Comparison of ENCODE assay signal across 13 cellular contexts in the genomic region with DNA sequence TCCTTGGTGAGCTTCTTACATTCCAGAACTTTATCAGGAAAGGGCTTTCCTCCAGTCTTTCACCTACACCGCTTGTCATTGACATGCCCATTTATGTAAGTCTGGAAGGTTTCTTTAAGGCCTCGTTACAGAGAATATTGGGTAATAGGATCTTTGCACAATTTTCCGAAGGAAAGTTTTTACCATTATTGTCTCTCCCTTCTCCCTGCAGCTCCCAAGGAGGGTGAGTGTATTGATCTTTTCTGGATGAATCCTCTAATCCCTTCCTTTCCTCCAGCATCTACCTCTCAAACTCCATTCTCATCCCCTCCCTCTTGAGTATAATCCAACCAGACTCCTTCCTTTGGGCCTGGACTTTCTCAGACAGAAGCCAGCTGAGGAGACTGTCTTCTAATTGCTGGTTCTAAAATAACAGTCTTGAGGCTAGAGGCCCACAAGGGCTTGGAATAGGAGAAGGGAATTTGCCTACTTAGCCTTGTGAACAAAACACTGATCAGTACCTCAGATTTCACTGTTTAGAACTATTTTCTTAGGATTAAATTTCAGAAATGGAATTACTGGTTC. TPM values are rescaled to one million over a fixed set of nuclear protein-coding genes. Genes with fewer than 3 reads are reported as not detected.
DNase-seq lines count a peak whose midpoint lies in the region; ATAC-seq, FAIRE-seq and TF ChIP-seq lines count a peak whose summit lies in the region.
"Had no signal": no experiment of that assay in that cellular context is flagged by ENCODE, and none has a peak within 500 bp of the region (broad histone marks: within the 10 kb centered on the region; RNA-seq: fewer than 3 reads in every experiment).

No MANE protein-coding gene starts in this region.

- H3K27me3 Mint-ChIP-seq in glutamatergic neuron (ENCODE audit: unreplicated experiment) = peaks cover 2% of the 10 kb centered on the region

- TF ChIP-seq CTCF in glutamatergic neuron (IDR thresholded peaks at IDR 0.05; ENCODE audit: partially characterized antibody, unreplicated experiment) = no peak

- FAIRE-seq in H54 (lab: Jason Lieb, UNC) = peak; percentile 80

- ATAC-seq in HG03469 (IDR thresholded peaks at IDR 0.05; ENCODE audit: unreplicated experiment) (no peak), HG03460 (IDR thresholded peaks at IDR 0.05; ENCODE audit: unreplicated experiment) (no peak)

- peak overlapping the region; percentile 23 for H3K27ac Mint-ChIP-seq in glutamatergic neuron (ENCODE audit: unreplicated experiment)

- no peak for TF ChIP-seq POLR2A in H54 (IDR thresholded peaks at IDR 0.05; ENCODE audit: low read depth, low read length)

- no peaks in the 10 kb centered on the region for H3K36me3 Mint-ChIP-seq in glutamatergic neuron (ENCODE audit: unreplicated experiment)

- DNase-seq in H54 (ENCODE audit: insufficient read length, low spot score) (no peak), SK-N-DZ (ENCODE audit: low spot score) (peak; percentile 88), glutamatergic neuron (no peak), retina (peak; percentile 18), NK-92 (lab: John Stamatoyannopoulos, UW; ENCODE audit: unreplicated experiment) (no peak), NCI-H2107 treated with DMSO at 0.1 percent for 48 hours (lab: John Stamatoyannopoulos, UW; ENCODE audit: unreplicated experiment) (no peak)
- DNase-seq: central memory CD4-positive, alpha-beta T cell; EL; HCEC 1CT; NCI-H2081; ovary had no signal

- H3K9me3 Mint-ChIP-seq in glutamatergic neuron (ENCODE audit: unreplicated experiment) = no peaks in the 10 kb centered on the region

- peaks cover 15% of the 10 kb centered on the region for H3K4me1 Mint-ChIP-seq in glutamatergic neuron (ENCODE audit: low read depth, unreplicated experiment)

- no peak overlapping the region for H3K4me3 Mint-ChIP-seq in glutamatergic neuron (ENCODE audit: unreplicated experiment)

RNA-seq across cellular contexts. Expression of gene WNK1, which starts 21.8 kb away (rescaled TPM):
- polyA plus RNA-seq in SK-N-DZ (2014; cell fraction: cytosol; rRNA removed) = 29.7 and 30.9 TPM in 2 replicates
- polyA plus RNA-seq in SK-N-DZ (2014; cell fraction: nucleus; rRNA removed) = 29.4 and 33.5 TPM in 2 replicates
- total RNA-seq in glutamatergic neuron (ENCODE audit: unreplicated experiment) = 182 TPM

Comparison
In these comparisons a context has a peak if more than half of its experiments do, and no peak if none do; other contexts are left out.
1. DNase-seq: peak in SK-N-DZ (single experiment) and retina (single experiment); none in H54 (single experiment), glutamatergic neuron (single experiment), NK-92 (single experiment) and NCI-H2107 treated with DMSO at 0.1 percent for 48 hours (single experiment).